ENCODE assay signal across 8 cellular contexts in genomic region chr10:130301026-130301892, GRCh38.
DNase-seq lines count a peak whose midpoint lies in the region; TF ChIP-seq lines count a peak whose summit lies in the region.

No MANE protein-coding gene starts in this region.

- H3K9me3 ChIP-seq in ascending aorta: peaks cover 7 to 25% of the 10 kb centered on the region in 2 donors

- H3K27ac ChIP-seq in ascending aorta: no peak overlapping the region

- H3K36me3 ChIP-seq in ascending aorta: no peaks in the 10 kb centered on the region

- no peaks in the 10 kb centered on the region for H3K27me3 ChIP-seq in ascending aorta

- peak; percentile 66 for DNase-seq in COLO668 (lab: John Stamatoyannopoulos, UW; ENCODE audit: unreplicated experiment)
- peak; percentile 50 for DNase-seq in HK-2 (ENCODE audit: unreplicated experiment)
- DNase-seq in activated CD8-positive, alpha-beta memory T cell treated with anti-CD3 and anti-CD28 coated beads, Interleukin-2, amount 50 U/mL, for 4 hours: peak; percentile 41
- DNase-seq in foreskin fibroblast: peak in 1 of 2 donors; percentile 89
- DNase-seq in stimulated activated CD4-positive, alpha-beta T cell treated with anti-CD3 and anti-CD28 coated beads, Interleukin-2, amount 100 ng/mL, for 48 hours: peak; percentile 9 to 28
- DNase-seq in SKM-1 treated with dmso at 0.1 percent for 144 hours (lab: John Stamatoyannopoulos, UW; ENCODE audit: unreplicated experiment): no peak
- DNase-seq in ascending aorta (ENCODE audit: low spot score in 2 of 2): no peak
- DNase-seq in NCI-H345 treated with DMSO at 0.1 percent for 48 hours (lab: John Stamatoyannopoulos, UW; ENCODE audit: unreplicated experiment): no peak

- intact Hi-C loops in ascending aorta (cut with DNase I): no loop called here

- H3K4me3 ChIP-seq in foreskin fibroblast (ENCODE audit: low read depth in 1 of 2, low read length in 2 of 2) (peak overlapping the region; percentile 24 to 51), ascending aorta (no peak overlapping the region)

- H3K4me1 ChIP-seq in ascending aorta: no peaks in the 10 kb centered on the region

- no peak for TF ChIP-seq CTCF in foreskin fibroblast (IDR thresholded peaks at IDR 0.05; ENCODE audit: low read depth, low read length)
- TF ChIP-seq CTCF in ascending aorta (IDR thresholded peaks at IDR 0.05): no peak

Comparison
In these comparisons a context has a peak if more than half of its experiments do, and no peak if none do; other contexts are left out.
1. DNase-seq: peak in COLO668 (single experiment), HK-2 (single experiment), activated CD8-positive, alpha-beta memory T cell treated with anti-CD3 and anti-CD28 coated beads, Interleukin-2, amount 50 U/mL, for 4 hours (single experiment) and stimulated activated CD4-positive, alpha-beta T cell treated with anti-CD3 and anti-CD28 coated beads, Interleukin-2, amount 100 ng/mL, for 48 hours (2 of 2); none in SKM-1 treated with dmso at 0.1 percent for 144 hours (single experiment), ascending aorta (0 of 2) and NCI-H345 treated with DMSO at 0.1 percent for 48 hours (single experiment).
2. H3K4me3 ChIP-seq: peak in foreskin fibroblast (2 of 2); none in ascending aorta (0 of 2).